Comparison of ENCODE assay signal across 1 cellular context in the genomic region with DNA sequence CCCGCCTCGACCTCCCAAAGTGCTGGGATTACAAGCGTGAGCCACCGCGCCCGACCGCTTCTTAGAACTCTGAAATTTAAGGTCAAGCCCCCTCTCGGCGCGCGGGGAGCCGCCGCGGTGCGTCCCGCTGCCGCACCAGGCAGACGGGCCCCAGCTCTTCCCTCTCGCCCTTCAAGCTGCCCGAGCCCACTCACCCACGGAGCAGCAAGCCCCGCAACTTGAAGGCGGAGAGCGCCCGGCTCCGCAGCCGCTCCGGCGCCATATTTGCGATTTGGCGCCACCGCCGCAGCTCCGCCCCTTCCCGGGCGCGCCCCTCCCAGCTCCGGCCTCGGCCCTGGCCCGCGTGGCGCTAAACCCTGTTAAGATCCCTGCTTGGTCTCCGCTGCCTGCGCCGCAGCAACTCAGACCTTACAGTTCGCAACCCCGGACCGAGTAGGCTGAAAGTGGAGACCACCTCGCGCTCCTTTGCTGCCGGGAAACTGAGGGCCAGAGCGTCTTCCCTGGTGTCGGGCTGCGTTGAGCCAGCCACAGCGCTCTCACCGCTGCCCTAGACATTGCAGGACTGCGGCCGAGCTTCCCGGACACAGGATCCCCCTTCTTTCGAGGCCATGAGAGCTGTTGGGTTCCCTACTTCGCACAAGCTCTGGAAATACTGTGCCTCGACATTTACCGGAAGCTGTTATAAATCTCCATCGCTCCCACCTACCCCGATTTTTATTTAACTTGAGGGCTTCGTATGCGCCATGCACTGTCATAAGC.
TF ChIP-seq lines count a peak whose summit lies in the region.

A gene with protein sequence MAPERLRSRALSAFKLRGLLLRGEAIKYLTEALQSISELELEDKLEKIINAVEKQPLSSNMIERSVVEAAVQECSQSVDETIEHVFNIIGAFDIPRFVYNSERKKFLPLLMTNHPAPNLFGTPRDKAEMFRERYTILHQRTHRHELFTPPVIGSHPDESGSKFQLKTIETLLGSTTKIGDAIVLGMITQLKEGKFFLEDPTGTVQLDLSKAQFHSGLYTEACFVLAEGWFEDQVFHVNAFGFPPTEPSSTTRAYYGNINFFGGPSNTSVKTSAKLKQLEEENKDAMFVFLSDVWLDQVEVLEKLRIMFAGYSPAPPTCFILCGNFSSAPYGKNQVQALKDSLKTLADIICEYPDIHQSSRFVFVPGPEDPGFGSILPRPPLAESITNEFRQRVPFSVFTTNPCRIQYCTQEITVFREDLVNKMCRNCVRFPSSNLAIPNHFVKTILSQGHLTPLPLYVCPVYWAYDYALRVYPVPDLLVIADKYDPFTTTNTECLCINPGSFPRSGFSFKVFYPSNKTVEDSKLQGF (minus strand): TSS at position 273 of the 759 bp plus-strand sequence. CDS start 11 bp downstream, at position 262.

TF ChIP-seq in IMR-90, 13 proteins besides CTCF, POLR2A, EP300 and RAD21:
- TF ChIP-seq RFX5 (IDR thresholded peaks at IDR 0.05; ENCODE audit: low read depth, low read length) (no peak), RCOR1 (IDR thresholded peaks at IDR 0.05; ENCODE audit: insufficient replicate concordance, low read length) (no peak), MXI1 (IDR thresholded peaks at IDR 0.05; ENCODE audit: borderline replicate concordance, low read depth, low read length) (no peak), NFE2L2 (IDR thresholded peaks at IDR 0.05; ENCODE audit: low read depth, low read length) (no peak), MAZ (IDR thresholded peaks at IDR 0.05; ENCODE audit: borderline replicate concordance, low read depth, low read length) (no peak), FOS (IDR thresholded peaks at IDR 0.05; ENCODE audit: low read depth, low read length) (no peak)
